In the genomic region with DNA sequence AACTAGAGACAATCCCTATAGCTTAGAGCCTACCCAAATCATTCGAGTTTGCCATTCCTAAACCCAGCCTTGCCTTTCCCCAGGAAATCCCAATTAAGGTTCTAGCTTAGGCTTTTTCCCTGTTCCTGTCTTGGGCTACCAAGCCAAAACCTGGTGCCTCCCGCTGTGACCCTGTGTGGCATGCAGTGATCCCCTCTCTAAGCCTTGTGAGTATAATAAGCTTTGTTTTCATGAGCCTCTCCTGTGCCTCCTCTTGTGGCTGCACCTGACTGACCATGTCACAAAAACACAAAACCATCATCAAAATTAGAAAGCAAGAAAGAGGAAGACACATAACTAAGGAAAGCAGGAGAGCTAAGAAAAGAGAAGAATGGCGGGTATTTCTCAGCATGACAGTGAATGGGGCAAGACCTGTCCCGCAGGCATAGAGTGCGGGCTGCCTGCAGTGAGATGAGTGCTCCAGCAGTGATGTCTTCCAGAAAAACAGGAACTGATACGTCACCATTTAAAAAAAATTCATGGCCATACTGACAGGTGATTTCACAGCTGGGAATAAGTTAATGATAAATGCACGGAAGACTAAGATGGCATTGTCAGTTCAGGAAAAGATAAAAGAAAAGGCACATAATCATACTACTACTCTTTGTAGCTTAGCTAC, we compare ENCODE assay signal across 15 cellular contexts. TPM values are rescaled to one million over a fixed set of nuclear protein-coding genes. Genes with fewer than 3 reads are reported as not detected.
DNase-seq lines count a peak whose midpoint lies in the region; ATAC-seq, FAIRE-seq and TF ChIP-seq lines count a peak whose summit lies in the region.
"Had no signal": no experiment of that assay in that cellular context is flagged by ENCODE, and none has a peak within 500 bp of the region (broad histone marks: within the 10 kb centered on the region; RNA-seq: fewer than 3 reads in every experiment).

No MANE protein-coding gene starts in this region.

- FAIRE-seq in A549 (lab: Jason Lieb, UNC) (no peak), frontal cortex (lab: Jason Lieb, UNC) (no peak)
- FAIRE-seq: astrocyte had no signal

- CTCF ChIA-PET in A549 (lab: Yijun Ruan, JAX): interaction anchor here (0.6 to 3.3 kb wide), 9 partner anchors 8 to 225 kb away, joined by 3 to 18 read pairs (median 4); a partner anchor contains a TSS
- CTCF ChIA-PET in HEK293 (lab: Yijun Ruan, JAX): interaction anchor here (0.9 kb wide), 1 partner anchor 9 kb away, joined by 3 read pairs; a partner anchor contains a TSS
- CTCF ChIA-PET in OCI-LY7 (lab: Charles Lee; ENCODE audit: unreplicated experiment): interaction anchor here (1.8 kb wide), 1 partner anchor 9 kb away, joined by 6 read pairs; a partner anchor contains a TSS

- ATAC-seq in A549 (peak; percentile 27 to 44; a peak in 1 of 6 replicates), memory B cell (ENCODE audit: low read depth) (peak; percentile 93), GM19328 (IDR thresholded peaks at IDR 0.05; ENCODE audit: unreplicated experiment) (no peak)

- TF ChIP-seq CTCF in A549 (IDR thresholded peaks at IDR 0.05) (no peak), HEK293 (tag by site-specific recombination; IDR thresholded peaks at IDR 0.05) (no peak), OCI-LY7 (conservative IDR thresholded peaks at IDR 0.05; ENCODE audit: low read length) (no peak), GM13976 (IDR thresholded peaks at IDR 0.05; ENCODE audit: borderline replicate concordance, control extremely low read depth, extremely low read depth, insufficient read depth, missing control alignments) (no peak)

- no peaks in the 10 kb centered on the region for H3K4me1 ChIP-seq in A549
- H3K4me1 ChIP-seq in HEK293 (ENCODE audit: control insufficient read depth, insufficient read depth, low read length): no peaks in the 10 kb centered on the region
- H3K4me1 ChIP-seq in OCI-LY7 (ENCODE audit: insufficient read depth, low read length, poor library complexity, severe bottlenecking): peaks cover 18% of the 10 kb centered on the region

- no peak for TF ChIP-seq EP300 in A549 (IDR thresholded peaks at IDR 0.05)

- POLR2A ChIA-PET in A549 (lab: Yijun Ruan, JAX) (interaction anchor here (0.6 to 2.1 kb wide), 3 partner anchors 9 to 18 kb away, joined by 3 to 10 read pairs (median 4); a partner anchor contains a TSS), HEK293 (lab: Yijun Ruan, JAX) (interaction anchor here (2.2 kb wide), 1 partner anchor 9 kb away, joined by 7 read pairs; a partner anchor contains a TSS), OCI-LY7 (lab: Charles Lee) (interaction anchor here (0.5 to 2.5 kb wide), 9 partner anchors 8 to 182 kb away, joined by 3 to 13 read pairs (median 5); a partner anchor contains a TSS)

- no peak overlapping the region for H3K4me2 ChIP-seq in A549
- peak overlapping the region; percentile 52 for H3K4me2 ChIP-seq in OCI-LY7 (ENCODE audit: low read length)
- H3K4me2 ChIP-seq: hepatocyte, SK-N-SH had no signal

- H3K4me3 ChIP-seq in A549: no peak overlapping the region
- H3K4me3 ChIP-seq in HEK293 (ENCODE audit: low read depth, low read length): no peak overlapping the region
- H3K4me3 ChIP-seq in OCI-LY7 (ENCODE audit: low read depth, low read length, poor library complexity, severe bottlenecking): peak overlapping the region; percentile 2
- H3K4me3 ChIP-seq: hepatocyte had no signal

- H3K9me2 ChIP-seq in OCI-LY7 (ENCODE audit: insufficient read depth, low read length): no peaks in the 10 kb centered on the region
- H3K9me2 ChIP-seq: SK-N-SH had no signal

- peaks cover 13% of the 10 kb centered on the region for H3K4me1 Mint-ChIP-seq in memory B cell

- TF ChIP-seq POLR2A in A549 (IDR thresholded peaks at IDR 0.05; ENCODE audit: low read length): no peak

- TF ChIP-seq RAD21 in A549 (conservative IDR thresholded peaks at IDR 0.05 in 1 of 2, IDR thresholded peaks at IDR 0.05 in 1 of 2): no peak

- no peaks in the 10 kb centered on the region for H3K36me3 ChIP-seq in HEK293 (ENCODE audit: control insufficient read depth in 2 of 2, insufficient read depth in 1 of 2, low read length in 2 of 2)
- no peaks in the 10 kb centered on the region for H3K36me3 ChIP-seq in OCI-LY7 (ENCODE audit: insufficient read depth, low read length)

- H3K4me3 Mint-ChIP-seq in memory B cell: peak overlapping the region; percentile 62

- H3K36me3 Mint-ChIP-seq in memory B cell: no peaks in the 10 kb centered on the region

- H3K9me3 ChIP-seq in A549 (no peaks in the 10 kb centered on the region), HEK293 (ENCODE audit: control insufficient read depth, insufficient read depth, low read depth, low read length) (no peaks in the 10 kb centered on the region), OCI-LY7 (ENCODE audit: low read length) (peaks cover 27% of the 10 kb centered on the region; the same call in 1 of the 2 replicates)
- H3K9me3 ChIP-seq: SK-N-SH had no signal

- no peak for DNase-seq in A549 (ENCODE audit: low read depth in 1 of 2, low spot score in 1 of 2)
- peak; percentile 63 for DNase-seq in OCI-LY7 (ENCODE audit: low spot score)
- DNase-seq in memory B cell (ENCODE audit: low spot score in 2 of 2): no peak
- no peak for DNase-seq in GM13976 (ENCODE audit: low spot score)
- no peak for DNase-seq in frontal cortex (ENCODE audit: low spot score in 2 of 2)
- no peak for DNase-seq in T-helper 1 cell
- DNase-seq: activated gamma-delta T cell, NCI-H1105 treated with DMSO at 0.1 percent for 48 hours, NCI-H226, SK-N-SH, substantia nigra had no signal

- WGBS in A549 (ENCODE audit: missing lambda C conversion rate): 45% methylated on average over 7 of the region's 7 CpGs

- no peaks in the 10 kb centered on the region for H4K20me1 ChIP-seq in OCI-LY7 (ENCODE audit: insufficient read depth, low read length)

- no peaks in the 10 kb centered on the region for H3K79me2 ChIP-seq in OCI-LY7 (ENCODE audit: insufficient read depth, low read depth, low read length)
- H3K79me2 ChIP-seq: hepatocyte had no signal

- peak overlapping the region; percentile 62; the same call in 1 of the 2 replicates for H2AFZ ChIP-seq in OCI-LY7 (ENCODE audit: low read length)
- H2AFZ ChIP-seq: hepatocyte had no signal

- intact Hi-C loops in OCI-LY7 (cut with micrococcal nuclease; ENCODE audit: unreplicated experiment): no loop called here

- BruUV-seq in OCI-LY7 (replicated peaks; lab: Mats Ljungman, UMichigan): no TSS peak

- peaks cover 5% of the 10 kb centered on the region for H3K27me3 Mint-ChIP-seq in memory B cell

- peaks cover 3% of the 10 kb centered on the region for H3K9me3 Mint-ChIP-seq in memory B cell

- H3K27ac Mint-ChIP-seq in memory B cell: peak overlapping the region; percentile 42

- in situ Hi-C loops in GM13976 (cut with MboI; ENCODE audit: low sequenced_read_pairs, unreplicated experiment): no loop called here

- H3K27ac ChIP-seq in A549: no peak overlapping the region
- no peak overlapping the region for H3K27ac ChIP-seq in HEK293 (ENCODE audit: extremely low read depth, low read depth, low read length)
- peak overlapping the region; percentile 43 for H3K27ac ChIP-seq in OCI-LY7 (ENCODE audit: low read depth, low read length, poor library complexity, severe bottlenecking)
- H3K27ac ChIP-seq: hepatocyte had no signal

TF ChIP-seq in A549, 52 proteins besides CTCF, POLR2A, EP300 and RAD21 (continues in another document):
- TF ChIP-seq FOXS1 (CRISPR knock-in tag; IDR thresholded peaks at IDR 0.05) (no peak), MYC (IDR thresholded peaks at IDR 0.05; ENCODE audit: borderline replicate concordance, low read length) (no peak), SMC3 (IDR thresholded peaks at IDR 0.05) (no peak), RCOR1 (IDR thresholded peaks at IDR 0.05; ENCODE audit: low read depth, low read length) (no peak), JUN (IDR thresholded peaks at IDR 0.05) (no peak), MAZ (IDR thresholded peaks at IDR 0.05; ENCODE audit: borderline replicate concordance, low read depth, low read length) (no peak)
- TF ChIP-seq, protein P1, sequence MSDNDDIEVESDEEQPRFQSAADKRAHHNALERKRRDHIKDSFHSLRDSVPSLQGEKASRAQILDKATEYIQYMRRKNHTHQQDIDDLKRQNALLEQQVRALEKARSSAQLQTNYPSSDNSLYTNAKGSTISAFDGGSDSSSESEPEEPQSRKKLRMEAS (IDR thresholded peaks at IDR 0.05): no peak
- TF ChIP-seq, protein P2, sequence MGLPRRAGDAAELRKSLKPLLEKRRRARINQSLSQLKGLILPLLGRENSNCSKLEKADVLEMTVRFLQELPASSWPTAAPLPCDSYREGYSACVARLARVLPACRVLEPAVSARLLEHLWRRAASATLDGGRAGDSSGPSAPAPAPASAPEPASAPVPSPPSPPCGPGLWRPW (IDR thresholded peaks at IDR 0.05): no peak

TF ChIP-seq in HEK293, 187 proteins besides CTCF, POLR2A, EP300 and RAD21:
- peak; percentile 85 for TF ChIP-seq ZIC2 (tag by site-specific recombination; IDR thresholded peaks at IDR 0.05)
- no peak for TF ChIP-seq ZNF341 (tag by site-specific recombination; IDR thresholded peaks at IDR 0.05; ENCODE audit: low read depth)

RNA-seq across cellular contexts. Expression of a gene that starts 9.2 kb away (rescaled TPM):
- 0.84 and 0.94 TPM in 2 replicates for polyA plus RNA-seq in A549 (2011; rRNA removed)
- polyA plus RNA-seq in A549 (2012; cell fraction: cytosol; rRNA removed): 0.19 and 0.21 TPM in 2 replicates
- polyA plus RNA-seq in A549 (2012; cell fraction: nucleus; rRNA removed): 0.05 and 0.13 TPM in 2 replicates
- 0.54 to 0.70 TPM (median 0.61 TPM) in 3 replicates for polyA plus RNA-seq in A549 (2017; fragmentation: RNase III; extraction: RNeasy Plus Mini Kit Qiagen cat#74134 plus additional on column Dnase treatment)
- 0.63 and 0.66 TPM in 2 replicates for polyA minus RNA-seq in A549 (2011; rRNA and poly(A)+ RNA removed)
- 2.6 and 3.0 TPM in 2 replicates for total RNA-seq in OCI-LY7 (2014; rRNA removed; shearing (Covaris generic))
- 6.9 and 8.2 TPM in 2 replicates for total RNA-seq in OCI-LY7 (2022)
- 20.4 TPM for total RNA-seq in frontal cortex
